ENCODE assay signal across 8 cellular contexts in genomic region chr2:118371500-118371899, GRCh38.
DNase-seq lines count a peak whose midpoint lies in the region; ATAC-seq and TF ChIP-seq lines count a peak whose summit lies in the region.

No MANE protein-coding gene starts in this region.

- no peaks in the 10 kb centered on the region for H3K27me3 ChIP-seq in PC-9 (ENCODE audit: insufficient read depth, low read depth)
- no peaks in the 10 kb centered on the region for H3K27me3 ChIP-seq in CD8-positive, alpha-beta memory T cell (ENCODE audit: insufficient read depth, low read length, poor library complexity, severe bottlenecking)

- H3K27me3 Mint-ChIP-seq in glutamatergic neuron (ENCODE audit: unreplicated experiment): no peaks in the 10 kb centered on the region
- peaks cover 6 to 35% of the 10 kb centered on the region in 2 donors for H3K27me3 Mint-ChIP-seq in CD8-positive, alpha-beta memory T cell
- peaks cover 51% of the 10 kb centered on the region for H3K27me3 Mint-ChIP-seq in activated T-cell treated with anti-CD3 and anti-CD28 coated beads, Interleukin-2, amount 50 U/mL, for 24 hours

- peak; percentile 78 for TF ChIP-seq CTCF in PC-9 (conservative IDR thresholded peaks at IDR 0.05)
- peak; percentile 64 for TF ChIP-seq CTCF in glutamatergic neuron (IDR thresholded peaks at IDR 0.05; ENCODE audit: partially characterized antibody, unreplicated experiment)

- no peaks in the 10 kb centered on the region for H3F3A ChIP-seq in PC-9 (ENCODE audit: insufficient read depth, low read depth)

- no TSS peak for BruUV-seq in PC-9 (replicated peaks; lab: Mats Ljungman, UMichigan)

- CTCF ChIA-PET in PC-9 (lab: Charles Lee): no interaction called here
- CTCF ChIA-PET in CD8-positive, alpha-beta memory T cell (lab: Charles Lee): no interaction called here

- H3K9me2 ChIP-seq in PC-9 (ENCODE audit: insufficient read depth): no peaks in the 10 kb centered on the region

- no peak overlapping the region for H3K4me2 ChIP-seq in PC-9

- H3K27ac ChIP-seq in PC-9: no peak overlapping the region
- H3K27ac ChIP-seq in CD8-positive, alpha-beta memory T cell (ENCODE audit: low read depth, low read length): no peak overlapping the region

- H3K36me3 ChIP-seq in PC-9 (ENCODE audit: low read depth): no peaks in the 10 kb centered on the region
- no peaks in the 10 kb centered on the region for H3K36me3 ChIP-seq in CD8-positive, alpha-beta memory T cell (ENCODE audit: insufficient read depth, low read length)

- H3K4me3 Mint-ChIP-seq in glutamatergic neuron (ENCODE audit: unreplicated experiment): no peak overlapping the region
- H3K4me3 Mint-ChIP-seq in CD8-positive, alpha-beta memory T cell: no peak overlapping the region
- no peak overlapping the region for H3K4me3 Mint-ChIP-seq in activated T-cell treated with anti-CD3 and anti-CD28 coated beads, Interleukin-2, amount 50 U/mL, for 24 hours

- H3K4me3 ChIP-seq in PC-9: no peak overlapping the region
- no peak overlapping the region for H3K4me3 ChIP-seq in CD8-positive, alpha-beta memory T cell (ENCODE audit: low read length)

- no peak overlapping the region for H2AFZ ChIP-seq in PC-9

- H3K36me3 Mint-ChIP-seq in glutamatergic neuron (ENCODE audit: unreplicated experiment): no peaks in the 10 kb centered on the region
- H3K36me3 Mint-ChIP-seq in CD8-positive, alpha-beta memory T cell: no peaks in the 10 kb centered on the region
- no peaks in the 10 kb centered on the region for H3K36me3 Mint-ChIP-seq in activated T-cell treated with anti-CD3 and anti-CD28 coated beads, Interleukin-2, amount 50 U/mL, for 24 hours (ENCODE audit: low read depth)

- intact Hi-C loops in PC-9 (cut with micrococcal nuclease; ENCODE audit: unreplicated experiment): no loop called here

- POLR2A ChIA-PET in PC-9 (lab: Charles Lee; ENCODE audit: unreplicated experiment): no interaction called here
- POLR2A ChIA-PET in CD8-positive, alpha-beta memory T cell (lab: Charles Lee): no interaction called here

- H3K4me1 ChIP-seq in PC-9 (replicated peaks; ENCODE audit: insufficient read depth): no peaks in the 10 kb centered on the region
- H3K4me1 ChIP-seq in CD8-positive, alpha-beta memory T cell (ENCODE audit: insufficient read depth, low read length): no peaks in the 10 kb centered on the region

- no peaks in the 10 kb centered on the region for H3K79me2 ChIP-seq in PC-9 (ENCODE audit: low read depth)

- H3K27ac Mint-ChIP-seq in glutamatergic neuron (ENCODE audit: unreplicated experiment): no peak overlapping the region
- H3K27ac Mint-ChIP-seq in CD8-positive, alpha-beta memory T cell: no peak overlapping the region
- no peak overlapping the region for H3K27ac Mint-ChIP-seq in activated T-cell treated with anti-CD3 and anti-CD28 coated beads, Interleukin-2, amount 50 U/mL, for 24 hours

- H3K4me1 Mint-ChIP-seq in glutamatergic neuron (ENCODE audit: low read depth, unreplicated experiment): peaks cover 2% of the 10 kb centered on the region
- H3K4me1 Mint-ChIP-seq in CD8-positive, alpha-beta memory T cell: no peaks in the 10 kb centered on the region
- H3K4me1 Mint-ChIP-seq in activated T-cell treated with anti-CD3 and anti-CD28 coated beads, Interleukin-2, amount 50 U/mL, for 24 hours (ENCODE audit: low read depth): no peaks in the 10 kb centered on the region

- no peaks in the 10 kb centered on the region for H3K9me3 ChIP-seq in PC-9 (ENCODE audit: insufficient read depth, low read depth)
- no peaks in the 10 kb centered on the region for H3K9me3 ChIP-seq in CD8-positive, alpha-beta memory T cell (ENCODE audit: low read length)

- no peak for ATAC-seq in GM19035 (IDR thresholded peaks at IDR 0.05; ENCODE audit: unreplicated experiment)

- H4K20me1 ChIP-seq in PC-9 (ENCODE audit: insufficient read depth): no peaks in the 10 kb centered on the region

- H3K9me3 Mint-ChIP-seq in glutamatergic neuron (ENCODE audit: unreplicated experiment): no peaks in the 10 kb centered on the region
- H3K9me3 Mint-ChIP-seq in CD8-positive, alpha-beta memory T cell: peaks cover 0 to 4% (median 0%) of the 10 kb centered on the region in 5 donors
- H3K9me3 Mint-ChIP-seq in activated T-cell treated with anti-CD3 and anti-CD28 coated beads, Interleukin-2, amount 50 U/mL, for 24 hours: no peaks in the 10 kb centered on the region

- DNase-seq in ELR (ENCODE audit: low read depth): peak; percentile 42
- peak; percentile 32 for DNase-seq in H4 (ENCODE audit: low spot score)
- DNase-seq in PC-9: no peak
- peak; percentile 70 for DNase-seq in glutamatergic neuron
- DNase-seq in CD8-positive, alpha-beta memory T cell: no peak
- DNase-seq in activated T-cell treated with anti-CD3 and anti-CD28 coated beads, Interleukin-2, amount 50 U/mL, for 24 hours: no peak
- DNase-seq in stimulated activated CD4-positive, alpha-beta T cell treated with anti-CD3 and anti-CD28 coated beads, Interleukin-2, amount 100 ng/mL, for 48 hours: no peak

Comparison
In these comparisons a context has a peak if more than half of its experiments do, and no peak if none do; other contexts are left out.
1. DNase-seq: peak in ELR (single experiment), H4 (single experiment) and glutamatergic neuron (single experiment); none in PC-9 (0 of 2), CD8-positive, alpha-beta memory T cell (0 of 5), activated T-cell treated with anti-CD3 and anti-CD28 coated beads, Interleukin-2, amount 50 U/mL, for 24 hours (single experiment) and stimulated activated CD4-positive, alpha-beta T cell treated with anti-CD3 and anti-CD28 coated beads, Interleukin-2, amount 100 ng/mL, for 48 hours (0 of 2).